13 cellular contexts compared by ENCODE assay signal in the genomic region with DNA sequence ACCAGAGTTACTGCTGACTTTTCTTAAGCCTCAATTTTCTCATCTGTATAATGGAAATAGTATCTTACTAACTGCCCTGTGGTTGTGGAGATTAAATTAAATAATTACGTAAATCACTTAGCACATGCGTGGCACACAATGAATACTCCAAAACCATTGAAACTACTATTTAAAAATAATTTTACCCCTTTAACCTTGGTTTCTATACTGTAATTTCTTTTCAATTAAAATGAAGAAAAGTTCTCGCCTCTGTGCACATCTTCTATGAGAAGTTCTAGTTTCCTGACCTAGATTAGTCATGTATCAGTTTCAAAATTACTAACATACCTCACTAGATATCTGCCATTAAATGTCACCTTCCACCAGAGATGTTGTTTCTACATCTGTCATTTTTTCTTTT. TPM values are rescaled to one million over a fixed set of nuclear protein-coding genes. Genes with fewer than 3 reads are reported as not detected.
A peak's percentile ranks its signal among the peaks of the same experiment; 100 is the strongest.
DNase-seq lines count a peak whose midpoint lies in the region; ATAC-seq and TF ChIP-seq lines count a peak whose summit lies in the region.
"Had no signal": no experiment of that assay in that cellular context is flagged by ENCODE, and none has a peak within 500 bp of the region (broad histone marks: within the 10 kb centered on the region; RNA-seq: fewer than 3 reads in every experiment).

No MANE protein-coding gene starts in this region.

- DNase-seq in NCI-H748 treated with DMSO at 0.1 percent for 48 hours (lab: John Stamatoyannopoulos, UW) (no peak), body of pancreas (no peak), UCSD-AML1 (lab: John Stamatoyannopoulos, UW; ENCODE audit: unreplicated experiment) (no peak)
- DNase-seq: activated CD4-positive, alpha-beta memory T cell treated with anti-CD3 and anti-CD28 coated beads for 36 hours; immature natural killer cell; NCI-H2029 treated with DMSO at 0.1 percent for 48 hours; stimulated activated CD4-positive, alpha-beta T cell treated with anti-CD3 and anti-CD28 coated beads, Interleukin-4, amount 100 ng/mL, for 4 hours had no signal

- WGBS in body of pancreas, 2 donors, result 85 to 93% methylated on average over 3 of the region's 3 CpGs

- H3K4me3 ChIP-seq in neural cell (ENCODE audit: low read length) (peak overlapping the region; percentile 87), body of pancreas (no peak overlapping the region)
- H3K4me3 ChIP-seq: HAP-1 had no signal

- H3K27me3 ChIP-seq in neural cell (ENCODE audit: insufficient read depth, low read depth, low read length), result no peaks in the 10 kb centered on the region
- no peaks in the 10 kb centered on the region for H3K27me3 ChIP-seq in body of pancreas

- H3K9me3 ChIP-seq in neural cell (ENCODE audit: low read length), result no peaks in the 10 kb centered on the region
- H3K9me3 ChIP-seq in body of pancreas, result no peaks in the 10 kb centered on the region
- H3K9me3 ChIP-seq: HAP-1 had no signal

- H3K9ac ChIP-seq in neural cell (ENCODE audit: low read length), result no peak overlapping the region

- no peaks in the 10 kb centered on the region for H3K9me2 ChIP-seq in neural cell (ENCODE audit: insufficient read depth, low read length)

- peaks cover 8% of the 10 kb centered on the region for H3K4me1 ChIP-seq in body of pancreas
- H3K4me1 ChIP-seq: HAP-1 had no signal

- TF ChIP-seq EP300 in neural cell (conservative IDR thresholded peaks at IDR 0.05; ENCODE audit: poor library complexity, severe bottlenecking), result no peak

- H3K27ac ChIP-seq in neural cell (ENCODE audit: low read length) (no peak overlapping the region), body of pancreas (no peak overlapping the region)

- no peak overlapping the region for H3K4me2 ChIP-seq in neural cell (ENCODE audit: low read length)

- H4K20me1 ChIP-seq in neural cell (ENCODE audit: insufficient read depth), result no peaks in the 10 kb centered on the region

- ATAC-seq in GM19043 (IDR thresholded peaks at IDR 0.05; ENCODE audit: low read depth, unreplicated experiment) (peak; percentile 81), GM21717 (IDR thresholded peaks at IDR 0.05; ENCODE audit: unreplicated experiment) (peak; percentile 95), HG03103 (IDR thresholded peaks at IDR 0.05; ENCODE audit: low read depth, unreplicated experiment) (peak; percentile 85), body of pancreas (no peak)

- H3K79me2 ChIP-seq in neural cell (replicated peaks; ENCODE audit: insufficient read depth, low read length), result peaks cover 87% of the 10 kb centered on the region

- no peak for TF ChIP-seq POLR2A in body of pancreas (IDR thresholded peaks at IDR 0.05)

- H3F3A ChIP-seq in neural cell (ENCODE audit: insufficient read depth, low read length, poor library complexity, severe bottlenecking), result no peaks in the 10 kb centered on the region

- TF ChIP-seq CTCF in neural cell (IDR thresholded peaks at IDR 0.05; ENCODE audit: poor library complexity, severe bottlenecking) (no peak), body of pancreas (IDR thresholded peaks at IDR 0.05) (no peak)

- TF ChIP-seq RAD21 in neural cell (conservative IDR thresholded peaks at IDR 0.05), result no peak

- H3K36me3 ChIP-seq in neural cell (ENCODE audit: insufficient read depth, low read length) (peaks cover 26% of the 10 kb centered on the region), body of pancreas (replicated peaks in 1 of 2; ENCODE audit: insufficient read depth in 1 of 2, low read depth in 2 of 2) (no peaks in the 10 kb centered on the region)
- H3K36me3 ChIP-seq: HAP-1 had no signal

- H2AFZ ChIP-seq in neural cell (ENCODE audit: low read depth, low read length), result no peak overlapping the region

- intact Hi-C loops in body of pancreas (cut with DNase I), result no loop called here

TF ChIP-seq in neural cell, 6 proteins besides CTCF, POLR2A, EP300 and RAD21:
- no peak for TF ChIP-seq POLR2AphosphoS5 (IDR thresholded peaks at IDR 0.05)

RNA-seq across cellular contexts. Expression of a gene that starts 5.7 kb away (rescaled TPM):
- polyA plus RNA-seq in neural cell, result 14.8 and 18.8 TPM in 2 replicates
- 85.2 and 94.1 TPM in 2 replicates for polyA minus RNA-seq in neural cell
- 1 to 10 TPM in 1 of 2 donors, under 1 TPM in 1; 0.52 to 1.6 TPM for total RNA-seq in body of pancreas
- total RNA-seq: activated CD4-positive, alpha-beta memory T cell treated with anti-CD3 and anti-CD28 coated beads for 36 hours; fibroblast of lung had no signal
- polyA plus RNA-seq: immature natural killer cell had no signal
